In genomic region chr19:46732172-46732938, GRCh38 we compare ENCODE assay signal across 15 cellular contexts. TPM values are rescaled to one million over a fixed set of nuclear protein-coding genes. Genes with fewer than 3 reads are reported as not detected.
DNase-seq lines count a peak whose midpoint lies in the region; ATAC-seq and TF ChIP-seq lines count a peak whose summit lies in the region.
"Had no signal": no experiment of that assay in that cellular context is flagged by ENCODE, and none has a peak within 500 bp of the region (broad histone marks: within the 10 kb centered on the region; RNA-seq: fewer than 3 reads in every experiment).

No MANE protein-coding gene starts in this region.

- H3K9ac ChIP-seq in colonic mucosa (ENCODE audit: low read depth in 2 of 2, low read length in 2 of 2), result no peak overlapping the region

- peaks cover 31% of the 10 kb centered on the region for H3K36me3 Mint-ChIP-seq in activated naive CD4-positive, alpha-beta T cell treated with anti-CD3 and anti-CD28 coated beads for 36 hours (ENCODE audit: low read depth)
- H3K36me3 Mint-ChIP-seq in stimulated activated effector memory CD8-positive, alpha-beta T cell treated with anti-CD3 and anti-CD28 coated beads, Interleukin-12 subunit alpha, Interleukin-12 subunit beta, amount 100 ng/mL, for 72 hours, result peaks cover 84% of the 10 kb centered on the region

- peaks cover 9% of the 10 kb centered on the region for H3K4me1 ChIP-seq in RWPE2 (ENCODE audit: insufficient read depth, poor library complexity, severe bottlenecking)
- no peaks in the 10 kb centered on the region for H3K4me1 ChIP-seq in colonic mucosa

- TF ChIP-seq CTCF in RWPE2 (IDR thresholded peaks at IDR 0.05; ENCODE audit: poor library complexity, severe bottlenecking) (no peak), colonic mucosa (IDR thresholded peaks at IDR 0.05) (no peak)

- H3K27ac ChIP-seq in RWPE2 (ENCODE audit: poor library complexity, severe bottlenecking), result peak overlapping the region; percentile 35
- H3K27ac ChIP-seq in colonic mucosa, result no peak overlapping the region

- peaks cover 96% of the 10 kb centered on the region for H3K36me3 ChIP-seq in RWPE2 (ENCODE audit: low read depth)
- H3K36me3 ChIP-seq in colonic mucosa, result peaks cover 31% of the 10 kb centered on the region

- H3K9me3 Mint-ChIP-seq in activated naive CD4-positive, alpha-beta T cell treated with anti-CD3 and anti-CD28 coated beads for 36 hours, result no peaks in the 10 kb centered on the region
- H3K9me3 Mint-ChIP-seq in stimulated activated effector memory CD8-positive, alpha-beta T cell treated with anti-CD3 and anti-CD28 coated beads, Interleukin-12 subunit alpha, Interleukin-12 subunit beta, amount 100 ng/mL, for 72 hours, result no peaks in the 10 kb centered on the region
- H3K9me3 Mint-ChIP-seq: activated CD4-positive, alpha-beta memory T cell treated with anti-CD3 and anti-CD28 coated beads, Interleukin-2, amount 10 ng/mL, durations not matched to agents 7 days and 5 days; neural crest cell; type B pancreatic cell had no signal

- no peak for DNase-seq in activated naive CD4-positive, alpha-beta T cell treated with anti-CD3 and anti-CD28 coated beads for 36 hours
- DNase-seq in activated naive CD4-positive, alpha-beta T cell treated with Interleukin-2 at 50 U/mL for 16 hours, result no peak
- no peak for DNase-seq in RWPE2 (ENCODE audit: low spot score)
- DNase-seq in glomerular visceral epithelial cell (ENCODE audit: extremely low spot score), result peak; percentile 95
- DNase-seq in stimulated activated effector memory CD8-positive, alpha-beta T cell treated with anti-CD3 and anti-CD28 coated beads, Interleukin-12 subunit alpha, Interleukin-12 subunit beta, amount 100 ng/mL, for 72 hours (ENCODE audit: low spot score in 2 of 2), result no peak
- no peak for DNase-seq in colonic mucosa
- DNase-seq in GM03348 (ENCODE audit: low spot score), result no peak
- DNase-seq: ACHN; activated CD4-positive, alpha-beta memory T cell treated with anti-CD3 and anti-CD28 coated beads, Interleukin-2, amount 10 ng/mL, durations not matched to agents 7 days and 5 days; NCI-H2227 treated with DMSO at 0.1 percent for 48 hours; small intestine had no signal

- H3K27me3 ChIP-seq in RWPE2 (ENCODE audit: insufficient read depth, poor library complexity, severe bottlenecking) (no peaks in the 10 kb centered on the region), colonic mucosa (no peaks in the 10 kb centered on the region)

- H3K27me3 Mint-ChIP-seq in activated naive CD4-positive, alpha-beta T cell treated with anti-CD3 and anti-CD28 coated beads for 36 hours (ENCODE audit: low read depth), result no peaks in the 10 kb centered on the region
- H3K27me3 Mint-ChIP-seq: activated CD4-positive, alpha-beta memory T cell treated with anti-CD3 and anti-CD28 coated beads, Interleukin-2, amount 10 ng/mL, durations not matched to agents 7 days and 5 days; type B pancreatic cell had no signal

- CTCF ChIA-PET in activated naive CD4-positive, alpha-beta T cell treated with anti-CD3 and anti-CD28 coated beads for 36 hours (lab: Charles Lee), result interaction anchor here (1.6 to 6.0 kb wide), 2 partner anchors 28 to 29 kb away, joined by 6 to 81 read pairs; no protein-coding TSS in a partner anchor

- H3K27ac Mint-ChIP-seq in activated naive CD4-positive, alpha-beta T cell treated with anti-CD3 and anti-CD28 coated beads for 36 hours, result peak overlapping the region; percentile 28
- peak overlapping the region; percentile 89 for H3K27ac Mint-ChIP-seq in stimulated activated effector memory CD8-positive, alpha-beta T cell treated with anti-CD3 and anti-CD28 coated beads, Interleukin-12 subunit alpha, Interleukin-12 subunit beta, amount 100 ng/mL, for 72 hours
- H3K27ac Mint-ChIP-seq: activated CD4-positive, alpha-beta memory T cell treated with anti-CD3 and anti-CD28 coated beads, Interleukin-2, amount 10 ng/mL, durations not matched to agents 7 days and 5 days had no signal

- intact Hi-C loops in activated naive CD4-positive, alpha-beta T cell treated with anti-CD3 and anti-CD28 coated beads for 36 hours (cut with micrococcal nuclease), result no loop called here
- intact Hi-C loops in colonic mucosa (cut with DNase I), result no loop called here

- no peak overlapping the region for H3K4me3 ChIP-seq in RWPE2 (ENCODE audit: severe bottlenecking)
- H3K4me3 ChIP-seq in colonic mucosa, result no peak overlapping the region

- H3K4me1 Mint-ChIP-seq in activated naive CD4-positive, alpha-beta T cell treated with anti-CD3 and anti-CD28 coated beads for 36 hours (ENCODE audit: low read depth), result peaks cover 14% of the 10 kb centered on the region
- H3K4me1 Mint-ChIP-seq in stimulated activated effector memory CD8-positive, alpha-beta T cell treated with anti-CD3 and anti-CD28 coated beads, Interleukin-12 subunit alpha, Interleukin-12 subunit beta, amount 100 ng/mL, for 72 hours, result peaks cover 33% of the 10 kb centered on the region

- no peak overlapping the region for H3K4me3 Mint-ChIP-seq in activated naive CD4-positive, alpha-beta T cell treated with anti-CD3 and anti-CD28 coated beads for 36 hours
- no peak overlapping the region for H3K4me3 Mint-ChIP-seq in stimulated activated effector memory CD8-positive, alpha-beta T cell treated with anti-CD3 and anti-CD28 coated beads, Interleukin-12 subunit alpha, Interleukin-12 subunit beta, amount 100 ng/mL, for 72 hours
- H3K4me3 Mint-ChIP-seq: activated CD4-positive, alpha-beta memory T cell treated with anti-CD3 and anti-CD28 coated beads, Interleukin-2, amount 10 ng/mL, durations not matched to agents 7 days and 5 days; neural crest cell; type B pancreatic cell had no signal

- H3K9me3 ChIP-seq in RWPE2 (ENCODE audit: severe bottlenecking) (no peaks in the 10 kb centered on the region), colonic mucosa (no peaks in the 10 kb centered on the region)

- ATAC-seq in RWPE2 (ENCODE audit: low read depth) (no peak), GM19467 (IDR thresholded peaks at IDR 0.05; ENCODE audit: unreplicated experiment) (no peak)
- ATAC-seq in stimulated activated effector memory CD8-positive, alpha-beta T cell treated with anti-CD3 and anti-CD28 coated beads, Interleukin-12 subunit alpha, Interleukin-12 subunit beta, amount 100 ng/mL, for 72 hours, result no peak
- ATAC-seq: Panc1 had no signal

RNA-seq across cellular contexts. Expression of gene FKRP, which starts 13.5 kb away (rescaled TPM):
- total RNA-seq in activated naive CD4-positive, alpha-beta T cell treated with anti-CD3 and anti-CD28 coated beads for 36 hours, result 1 to 10 TPM; 8.8 to 9.0 TPM
- 10 to 100 TPM in 1 of 2 donors, 1 to 10 TPM in 1; 8.4 to 10.4 TPM for total RNA-seq in colonic mucosa

RNA-seq across cellular contexts. Expression of gene STRN4, which starts 13.9 kb away (rescaled TPM):
- 10 to 100 TPM; 59.2 to 63.2 TPM for total RNA-seq in activated naive CD4-positive, alpha-beta T cell treated with anti-CD3 and anti-CD28 coated beads for 36 hours
- 10 to 100 TPM; 56.5 to 90.0 TPM for total RNA-seq in colonic mucosa

RNA-seq across cellular contexts. Expression of gene PRKD2, which starts 15.4 kb away (rescaled TPM):
- 10 to 100 TPM; 62.2 to 62.3 TPM for total RNA-seq in activated naive CD4-positive, alpha-beta T cell treated with anti-CD3 and anti-CD28 coated beads for 36 hours
- total RNA-seq in colonic mucosa, result 10 to 100 TPM; 60.9 to 61.8 TPM

RNA-seq across cellular contexts. Expression of gene SLC1A5, which starts 56.0 kb away (rescaled TPM):
- total RNA-seq in activated naive CD4-positive, alpha-beta T cell treated with anti-CD3 and anti-CD28 coated beads for 36 hours, result 100 to 1,000 TPM; 139 TPM
- total RNA-seq in colonic mucosa, result 100 to 1,000 TPM in 1 of 2 donors, 10 to 100 TPM in 1; 84.3 to 169 TPM
